In genomic region chr13:26253262-26253786, GRCh38 we compare ENCODE assay signal across 8 cellular contexts. TPM values are rescaled to one million over a fixed set of nuclear protein-coding genes. Genes with fewer than 3 reads are reported as not detected.
A peak's percentile ranks its signal among the peaks of the same experiment; 100 is the strongest.
DNase-seq lines count a peak whose midpoint lies in the region; ATAC-seq and TF ChIP-seq lines count a peak whose summit lies in the region.

No MANE protein-coding gene starts in this region.

- H3K4me3 Mint-ChIP-seq in activated CD8-positive, alpha-beta memory T cell treated with anti-CD3 and anti-CD28 coated beads, Interleukin-2, amount 10 ng/mL, durations not matched to agents 7 days and 5 days, result peak overlapping the region; percentile 87

- peaks cover 26% of the 10 kb centered on the region for H3K4me1 Mint-ChIP-seq in activated CD8-positive, alpha-beta memory T cell treated with anti-CD3 and anti-CD28 coated beads, Interleukin-2, amount 10 ng/mL, durations not matched to agents 7 days and 5 days

- peak overlapping the region; percentile 95 for H3K9ac ChIP-seq in adipocyte (ENCODE audit: low read length)

- no peaks in the 10 kb centered on the region for H3K9me3 Mint-ChIP-seq in activated CD8-positive, alpha-beta memory T cell treated with anti-CD3 and anti-CD28 coated beads, Interleukin-2, amount 10 ng/mL, durations not matched to agents 7 days and 5 days (ENCODE audit: low read depth)

- H3K36me3 ChIP-seq in adipocyte (ENCODE audit: control insufficient read depth, insufficient read depth, low read length, severe bottlenecking) (no peaks in the 10 kb centered on the region), left lung (no peaks in the 10 kb centered on the region), tibial artery (no peaks in the 10 kb centered on the region)

- H3K27me3 Mint-ChIP-seq in activated CD8-positive, alpha-beta memory T cell treated with anti-CD3 and anti-CD28 coated beads, Interleukin-2, amount 10 ng/mL, durations not matched to agents 7 days and 5 days, result no peaks in the 10 kb centered on the region

- peaks cover 16% of the 10 kb centered on the region for H3K4me1 ChIP-seq in adipocyte (ENCODE audit: control insufficient read depth, insufficient read depth, low read length)
- H3K4me1 ChIP-seq in left lung, result peaks cover 17 to 28% of the 10 kb centered on the region in 2 donors
- peaks cover 0 to 18% (median 15%) of the 10 kb centered on the region in 4 donors for H3K4me1 ChIP-seq in tibial artery

- H3K27ac Mint-ChIP-seq in activated CD8-positive, alpha-beta memory T cell treated with anti-CD3 and anti-CD28 coated beads, Interleukin-2, amount 10 ng/mL, durations not matched to agents 7 days and 5 days, result peak overlapping the region; percentile 81

- H3K27me3 ChIP-seq in adipocyte (replicated peaks; ENCODE audit: control insufficient read depth, insufficient read depth, low read length) (no peaks in the 10 kb centered on the region), left lung (no peaks in the 10 kb centered on the region), tibial artery (no peaks in the 10 kb centered on the region)

- CTCF ChIA-PET in activated CD8-positive, alpha-beta memory T cell treated with anti-CD3 and anti-CD28 coated beads, Interleukin-2, amount 10 ng/mL, durations not matched to agents 7 days and 5 days (lab: Charles Lee), result interaction anchor here (0.8 kb wide), 1 partner anchor 67 kb away, joined by 3 read pairs; no protein-coding TSS in a partner anchor

- TF ChIP-seq CTCF in left lung (IDR thresholded peaks at IDR 0.05) (no peak), tibial artery (IDR thresholded peaks at IDR 0.05) (no peak)

- no peak for ATAC-seq in activated CD8-positive, alpha-beta memory T cell treated with anti-CD3 and anti-CD28 coated beads, Interleukin-2, amount 10 ng/mL, durations not matched to agents 7 days and 5 days
- ATAC-seq in left lung, result no peak
- no peak for ATAC-seq in GM21526 (IDR thresholded peaks at IDR 0.05; ENCODE audit: low FRiP score, unreplicated experiment)
- no peak for ATAC-seq in GM21528 (IDR thresholded peaks at IDR 0.05; ENCODE audit: low FRiP score, unreplicated experiment)

- H3K36me3 Mint-ChIP-seq in activated CD8-positive, alpha-beta memory T cell treated with anti-CD3 and anti-CD28 coated beads, Interleukin-2, amount 10 ng/mL, durations not matched to agents 7 days and 5 days, result no peaks in the 10 kb centered on the region

- no peak for DNase-seq in activated CD8-positive, alpha-beta memory T cell treated with anti-CD3 and anti-CD28 coated beads, Interleukin-2, amount 10 ng/mL, durations not matched to agents 7 days and 5 days
- DNase-seq in activated CD8-positive, alpha-beta memory T cell treated with anti-CD3 and anti-CD28 coated beads for 24 hours, result no peak
- no peak for DNase-seq in adipocyte (ENCODE audit: low read depth)
- no peak for DNase-seq in left lung
- no peak for DNase-seq in tibial artery
- DNase-seq in C1 segment of cervical spinal cord (lab: John Stamatoyannopoulos, UW), result no peak

- H3K4me3 ChIP-seq in adipocyte (ENCODE audit: low read length), result peak overlapping the region; percentile 93
- H3K4me3 ChIP-seq in left lung, result peak overlapping the region; percentile 90 to 94
- peak overlapping the region; percentile 68 to 70 for H3K4me3 ChIP-seq in tibial artery

- H3K9me3 ChIP-seq in adipocyte (ENCODE audit: control insufficient read depth, low read length), result no peaks in the 10 kb centered on the region
- H3K9me3 ChIP-seq in left lung, result no peaks in the 10 kb centered on the region
- no peaks in the 10 kb centered on the region for H3K9me3 ChIP-seq in tibial artery

- peak overlapping the region; percentile 94 to 96 for H3K27ac ChIP-seq in left lung
- H3K27ac ChIP-seq in tibial artery, result peak overlapping the region; percentile 83

- intact Hi-C loops in left lung (cut with DNase I) (no loop called here), tibial artery (cut with DNase I; ENCODE audit: low total_unique reads) (no loop called here)

RNA-seq across cellular contexts. Expression of gene CDK8, which starts 0.6 kb away (rescaled TPM):
- 10 to 100 TPM; 15.9 to 18.0 TPM for total RNA-seq in activated CD8-positive, alpha-beta memory T cell treated with anti-CD3 and anti-CD28 coated beads, Interleukin-2, amount 10 ng/mL, durations not matched to agents 7 days and 5 days
- 10 to 100 TPM; 10.1 to 12.4 TPM for total RNA-seq in left lung

RNA-seq across cellular contexts. Expression of gene RNF6, which starts 31.2 kb away (rescaled TPM):
- 10 to 100 TPM; 34.2 to 47.6 TPM for total RNA-seq in activated CD8-positive, alpha-beta memory T cell treated with anti-CD3 and anti-CD28 coated beads, Interleukin-2, amount 10 ng/mL, durations not matched to agents 7 days and 5 days
- 10 to 100 TPM; 27.0 to 33.1 TPM for total RNA-seq in left lung
